ENCODE assay signal across 8 cellular contexts in genomic region chr6:110039364-110039995, GRCh38.
DNase-seq lines count a peak whose midpoint lies in the region; ATAC-seq and TF ChIP-seq lines count a peak whose summit lies in the region.

No MANE protein-coding gene starts in this region.

- no peaks in the 10 kb centered on the region for H3K27me3 ChIP-seq in psoas muscle (ENCODE audit: insufficient read depth in 3 of 3, low read length in 2 of 3)
- H3K27me3 ChIP-seq in vagina: no peaks in the 10 kb centered on the region

- intact Hi-C loops in left ventricle myocardium superior (cut with micrococcal nuclease) (loop anchor here (5.0 kb wide), 1 partner anchor 332 kb away; no protein-coding TSS in a partner anchor), psoas muscle (cut with DNase I) (loop anchor here in 1 of 2 donors (1.0 to 5.0 kb wide), 2 partner anchors 334 to 512 kb away; no protein-coding TSS in a partner anchor), vagina (cut with DNase I) (no loop called here)

- peaks cover 13% of the 10 kb centered on the region for H3K4me1 Mint-ChIP-seq in T-helper 1 cell treated with Interleukin-12 subunit alpha and Interleukin-12 subunit beta and Interleukin-4 antibody, amounts not matched to agents 30 μg/mL and 1 μg/mL, for 36 hours (ENCODE audit: low read depth)

- no peaks in the 10 kb centered on the region for H3K36me3 Mint-ChIP-seq in T-helper 1 cell treated with Interleukin-12 subunit alpha and Interleukin-12 subunit beta and Interleukin-4 antibody, amounts not matched to agents 30 μg/mL and 1 μg/mL, for 36 hours (ENCODE audit: low read depth)

- H3K4me3 ChIP-seq in psoas muscle: no peak overlapping the region
- peak overlapping the region; percentile 1 to 22 for H3K4me3 ChIP-seq in vagina

- H3K4me3 Mint-ChIP-seq in T-helper 1 cell treated with Interleukin-12 subunit alpha and Interleukin-12 subunit beta and Interleukin-4 antibody, amounts not matched to agents 30 μg/mL and 1 μg/mL, for 36 hours: peak overlapping the region; percentile 83

- in situ Hi-C loops in GM13977 (cut with MboI; ENCODE audit: low pct_unique_long_range_greater_than_20kb, low sequenced_read_pairs, unreplicated experiment): loop anchor here (10.0 kb wide), 2 partner anchors 325 to 515 kb away; no protein-coding TSS in a partner anchor

- H3K27ac Mint-ChIP-seq in T-helper 1 cell treated with Interleukin-12 subunit alpha and Interleukin-12 subunit beta and Interleukin-4 antibody, amounts not matched to agents 30 μg/mL and 1 μg/mL, for 36 hours: peak overlapping the region; percentile 87

- WGBS in psoas muscle, 3 donors: 14 to 19% (median 18%) methylated on average over 8 of the region's 8 CpGs

- ATAC-seq in HG02884 (IDR thresholded peaks at IDR 0.05; ENCODE audit: unreplicated experiment) (peak; percentile 67), left ventricle myocardium superior (peak; percentile 95), psoas muscle (peak; percentile 79 to 87 (median 84))

- DNase-seq in GM13977 (ENCODE audit: low spot score): peak; percentile 77
- peak; percentile 87 for DNase-seq in NCI-H146 (lab: John Stamatoyannopoulos, UW)
- DNase-seq in left ventricle myocardium superior: peak; percentile 91
- DNase-seq in psoas muscle: peak; percentile 84 to 85
- DNase-seq in vagina (ENCODE audit: extremely low spot score in 2 of 2): peak in 1 of 2 donors; percentile 92

- H3K9me3 Mint-ChIP-seq in T-helper 1 cell treated with Interleukin-12 subunit alpha and Interleukin-12 subunit beta and Interleukin-4 antibody, amounts not matched to agents 30 μg/mL and 1 μg/mL, for 36 hours: no peaks in the 10 kb centered on the region

- H3K36me3 ChIP-seq in psoas muscle (ENCODE audit: insufficient read depth in 1 of 2, low read depth in 1 of 2) (no peaks in the 10 kb centered on the region), vagina (no peaks in the 10 kb centered on the region)

- H3K9me3 ChIP-seq in psoas muscle: no peaks in the 10 kb centered on the region
- H3K9me3 ChIP-seq in vagina: no peaks in the 10 kb centered on the region

- TF ChIP-seq POLR2A in vagina (IDR thresholded peaks at IDR 0.05): no peak

- TF ChIP-seq CTCF in GM13977 (IDR thresholded peaks at IDR 0.05; ENCODE audit: extremely low read depth, insufficient read depth, missing control alignments) (peak; percentile 93), psoas muscle (IDR thresholded peaks at IDR 0.05) (peak; percentile 83), vagina (IDR thresholded peaks at IDR 0.05) (peak; percentile 65 to 92 (median 86))

- H3K27me3 Mint-ChIP-seq in T-helper 1 cell treated with Interleukin-12 subunit alpha and Interleukin-12 subunit beta and Interleukin-4 antibody, amounts not matched to agents 30 μg/mL and 1 μg/mL, for 36 hours (ENCODE audit: low read depth): no peaks in the 10 kb centered on the region

- H3K27ac ChIP-seq in angular gyrus (ENCODE audit: low read depth, low read length): peak overlapping the region; percentile 22
- no peak overlapping the region for H3K27ac ChIP-seq in psoas muscle
- H3K27ac ChIP-seq in vagina: no peak overlapping the region

- H3K4me1 ChIP-seq in psoas muscle (no peaks in the 10 kb centered on the region), vagina (peaks cover 12% of the 10 kb centered on the region)
